In genomic region chr3:37997321-37997720, GRCh38 we compare ENCODE assay signal across 13 cellular contexts. TPM values are rescaled to one million over a fixed set of nuclear protein-coding genes. Genes with fewer than 3 reads are reported as not detected.
A peak's percentile ranks its signal among the peaks of the same experiment; 100 is the strongest.
DNase-seq lines count a peak whose midpoint lies in the region; ATAC-seq and TF ChIP-seq lines count a peak whose summit lies in the region.
"Had no signal": no experiment of that assay in that cellular context is flagged by ENCODE, and none has a peak within 500 bp of the region (broad histone marks: within the 10 kb centered on the region; RNA-seq: fewer than 3 reads in every experiment).

No MANE protein-coding gene starts in this region.

- H3K4me3 ChIP-seq in heart right ventricle, result no peak overlapping the region
- H3K4me3 ChIP-seq in mucosa of rectum (ENCODE audit: low read length in 2 of 2), result no peak overlapping the region
- H3K4me3 ChIP-seq in tibial artery, result no peak overlapping the region
- H3K4me3 ChIP-seq in brain microvascular endothelial cell (ENCODE audit: low read depth, low read length), result no peak overlapping the region
- H3K4me3 ChIP-seq: uterus had no signal

- no peaks in the 10 kb centered on the region for H3K9me3 ChIP-seq in heart right ventricle
- no peaks in the 10 kb centered on the region for H3K9me3 ChIP-seq in mucosa of rectum (ENCODE audit: control insufficient read depth in 2 of 2, low read length in 2 of 2)
- H3K9me3 ChIP-seq in tibial artery, result no peaks in the 10 kb centered on the region
- H3K9me3 ChIP-seq: uterus had no signal

- DNase-seq in cardiac septum (ENCODE audit: low spot score), result peak; percentile 59
- no peak for DNase-seq in heart right ventricle
- DNase-seq in activated B cell treated with CpG ODN at 0.5 μM for 24 hours, result peak; percentile 14
- DNase-seq in tibial artery, result peak; percentile 19 to 72
- no peak for DNase-seq in kidney tubule cell (ENCODE audit: low spot score)
- no peak for DNase-seq in brain microvascular endothelial cell
- no peak for DNase-seq in putamen (ENCODE audit: low spot score)
- DNase-seq: NCI-H446 treated with DMSO at 0.1 percent for 48 hours; NK-92 treated with Interleukin-12 subunit alpha and Interleukin-12 subunit beta, amount 100 ng/mL, for 24 hours had no signal

- H3K27ac Mint-ChIP-seq in activated B cell treated with CpG ODN at 0.5 μM for 24 hours, result no peak overlapping the region

- ATAC-seq in heart right ventricle (no peak), activated B cell treated with CpG ODN at 0.5 μM for 24 hours (ENCODE audit: low read depth) (no peak)

- H3K4me1 ChIP-seq in heart right ventricle (peaks cover 0 to 52% (median 26%) of the 10 kb centered on the region in 9 donors), mucosa of rectum (ENCODE audit: control insufficient read depth in 2 of 2, insufficient read depth in 2 of 2, low read length in 2 of 2) (peaks cover 38 to 55% of the 10 kb centered on the region in 2 donors), tibial artery (peaks cover 0 to 34% (median 16%) of the 10 kb centered on the region in 4 donors)

- WGBS in heart right ventricle, 2 donors, result 91 to 95% methylated on average over 10 of the region's 10 CpGs

- intact Hi-C loops in cardiac septum (cut with DNase I), result no loop called here
- intact Hi-C loops in heart right ventricle (cut with DNase I), result loop anchor here in 1 of 10 donors (2.0 kb wide), 1 partner anchor 141 kb away; no protein-coding TSS in a partner anchor
- intact Hi-C loops in activated B cell treated with CpG ODN at 0.5 μM for 24 hours (cut with micrococcal nuclease), result no loop called here
- intact Hi-C loops in tibial artery (cut with DNase I; ENCODE audit: low total_unique reads), result no loop called here

- H3K27ac ChIP-seq in heart right ventricle (peak overlapping the region in 1 of 10 donors; percentile 92), mucosa of rectum (ENCODE audit: low read depth in 2 of 2, low read length in 2 of 2) (peak overlapping the region; percentile 33 to 64), tibial artery (peak overlapping the region in 1 of 2 donors; percentile 92), brain microvascular endothelial cell (no peak overlapping the region)

- peaks cover 53% of the 10 kb centered on the region for H3K4me1 Mint-ChIP-seq in activated B cell treated with CpG ODN at 0.5 μM for 24 hours

- POLR2A ChIA-PET in activated B cell treated with CpG ODN at 0.5 μM for 24 hours (lab: Charles Lee), result interaction anchor here (0.6 to 2.3 kb wide), 3 partner anchors 42 to 499 kb away, joined by 3 to 8 read pairs (median 5); partner anchors contain the start of genes ACAA1 and DLEC1

- H3K36me3 ChIP-seq in heart right ventricle, result peaks cover 0 to 30% (median 0%) of the 10 kb centered on the region in 9 donors
- peaks cover 36 to 43% of the 10 kb centered on the region in 2 donors for H3K36me3 ChIP-seq in mucosa of rectum (ENCODE audit: control insufficient read depth in 2 of 2, insufficient read depth in 2 of 2, low read length in 2 of 2)
- H3K36me3 ChIP-seq in tibial artery, result peaks cover 0 to 12% (median 9%) of the 10 kb centered on the region in 3 donors
- peaks cover under 1% of the 10 kb centered on the region for H3K36me3 ChIP-seq in brain microvascular endothelial cell (replicated peaks)
- H3K36me3 ChIP-seq: uterus had no signal

- H3K27me3 Mint-ChIP-seq in activated B cell treated with CpG ODN at 0.5 μM for 24 hours, result no peaks in the 10 kb centered on the region
- H3K27me3 Mint-ChIP-seq: stimulated activated naive CD8-positive, alpha-beta T cell treated with anti-CD3 and anti-CD28 coated beads, Interleukin-15, amount 100 ng/mL, for 72 hours had no signal

- H3K9ac ChIP-seq in mucosa of rectum (ENCODE audit: low read depth in 1 of 2, low read length in 2 of 2), result peak overlapping the region in 1 of 2 donors; percentile 9

- in situ Hi-C loops in brain microvascular endothelial cell (cut with HindIII; ENCODE audit: low pct_ligation_motif_present, low sequenced_read_pairs), result no loop called here

- TF ChIP-seq CTCF in heart right ventricle (IDR thresholded peaks at IDR 0.05) (no peak), activated B cell treated with CpG ODN at 0.5 μM for 24 hours (IDR thresholded peaks at IDR 0.05) (no peak), tibial artery (IDR thresholded peaks at IDR 0.05) (no peak), brain microvascular endothelial cell (IDR thresholded peaks at IDR 0.05; ENCODE audit: low read depth, low read length, missing control alignments) (no peak)

- H3K27me3 ChIP-seq in heart right ventricle, result no peaks in the 10 kb centered on the region
- H3K27me3 ChIP-seq in mucosa of rectum (ENCODE audit: control insufficient read depth in 2 of 2, insufficient read depth in 2 of 2, low read length in 2 of 2), result no peaks in the 10 kb centered on the region
- H3K27me3 ChIP-seq in tibial artery, result no peaks in the 10 kb centered on the region
- H3K27me3 ChIP-seq in brain microvascular endothelial cell (replicated peaks), result no peaks in the 10 kb centered on the region
- H3K27me3 ChIP-seq: uterus had no signal

- H3K4me3 Mint-ChIP-seq in activated B cell treated with CpG ODN at 0.5 μM for 24 hours, result no peak overlapping the region

- CTCF ChIA-PET in activated B cell treated with CpG ODN at 0.5 μM for 24 hours (lab: Charles Lee), result interaction anchor here (1.0 to 1.9 kb wide), 7 partner anchors 14 to 142 kb away, joined by 3 to 8 read pairs (median 3); partner anchors contain the start of gene DLEC1

- peaks cover 30% of the 10 kb centered on the region for H3K36me3 Mint-ChIP-seq in activated B cell treated with CpG ODN at 0.5 μM for 24 hours (ENCODE audit: low read depth)

- no peaks in the 10 kb centered on the region for H3K9me3 Mint-ChIP-seq in activated B cell treated with CpG ODN at 0.5 μM for 24 hours
- H3K9me3 Mint-ChIP-seq: stimulated activated naive CD8-positive, alpha-beta T cell treated with anti-CD3 and anti-CD28 coated beads, Interleukin-15, amount 100 ng/mL, for 72 hours had no signal

RNA-seq across cellular contexts. Expression of gene VILL, which starts 6.7 kb away (rescaled TPM):
- 2.6 TPM for total RNA-seq in cardiac septum
- 1 to 10 TPM; 1.2 to 3.7 (median 2.1) TPM for total RNA-seq in heart right ventricle
- 1 to 10 TPM; 4.8 to 6.4 TPM for polyA plus RNA-seq in heart right ventricle
- 21.6 and 23.8 TPM in 2 replicates for total RNA-seq in activated B cell treated with CpG ODN at 0.5 μM for 24 hours

RNA-seq across cellular contexts. Expression of gene PLCD1, which starts 32.1 kb away (rescaled TPM):
- total RNA-seq in cardiac septum (10.1 TPM), heart right ventricle (10 to 100 TPM in 6 of 10 donors, 1 to 10 TPM in 4; 6.3 to 17.7 (median 10.1) TPM), activated B cell treated with CpG ODN at 0.5 μM for 24 hours (2.4 and 6.5 TPM in 2 replicates)
- 10 to 100 TPM; 13.0 to 20.0 TPM for polyA plus RNA-seq in heart right ventricle

RNA-seq across cellular contexts. Expression of gene DLEC1, which starts 41.7 kb away (rescaled TPM):
- total RNA-seq in cardiac septum (0.22 TPM), heart right ventricle (under 1 TPM in 6 of 10 donors, not detected in 4; 0.09 to 0.42 (median 0.30) TPM), activated B cell treated with CpG ODN at 0.5 μM for 24 hours (0.10 and 0.11 TPM in 2 replicates)
- polyA plus RNA-seq in heart right ventricle, result under 1 TPM; 0.13 to 0.66 TPM
- total RNA-seq: IMR-90 had no signal

Comparison
In these comparisons a context has a peak if more than half of its experiments do, and no peak if none do; other contexts are left out.
1. DNase-seq: peak in cardiac septum (single experiment), activated B cell treated with CpG ODN at 0.5 μM for 24 hours (single experiment) and tibial artery (2 of 2); none in heart right ventricle (0 of 2), kidney tubule cell (single experiment), brain microvascular endothelial cell (single experiment) and putamen (single experiment).